Comparison of ENCODE assay signal across 8 cellular contexts in the genomic region with DNA sequence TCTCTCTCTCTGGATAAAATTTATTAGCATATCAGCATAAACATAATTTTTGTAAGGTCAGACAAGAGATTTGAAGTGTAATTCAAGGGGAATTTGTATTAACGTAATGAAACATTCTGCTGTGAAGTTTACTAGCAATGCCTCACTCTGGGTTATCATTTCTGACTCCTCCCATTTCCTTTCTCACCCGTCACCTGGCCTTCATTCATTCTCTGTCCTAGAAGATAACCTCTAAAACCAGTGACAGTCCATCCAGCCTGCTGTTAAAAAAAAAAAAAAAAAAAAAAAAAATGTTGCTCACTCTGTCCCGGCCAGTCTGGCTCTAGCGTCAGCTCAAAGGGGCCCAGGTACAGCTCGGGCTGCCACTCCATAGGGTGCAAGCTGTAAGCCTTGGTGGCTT. TPM values are rescaled to one million over a fixed set of nuclear protein-coding genes. Genes with fewer than 3 reads are reported as not detected.
A peak's percentile ranks its signal among the peaks of the same experiment; 100 is the strongest.
DNase-seq lines count a peak whose midpoint lies in the region; ATAC-seq, FAIRE-seq and TF ChIP-seq lines count a peak whose summit lies in the region.

No MANE protein-coding gene starts in this region.

- ATAC-seq in HG03060 (IDR thresholded peaks at IDR 0.05; ENCODE audit: low read depth, unreplicated experiment), result peak; percentile 30

- peaks cover 9% of the 10 kb centered on the region for H3K36me3 Mint-ChIP-seq in activated naive CD8-positive, alpha-beta T cell
- H3K36me3 Mint-ChIP-seq in neural crest cell (ENCODE audit: low read depth), result peaks cover 6% of the 10 kb centered on the region

- H3K4me3 Mint-ChIP-seq in activated naive CD8-positive, alpha-beta T cell, result peak overlapping the region; percentile 91
- H3K4me3 Mint-ChIP-seq in neural crest cell, result peak overlapping the region; percentile 25

- DNase-seq in activated gamma-delta T cell treated with Interleukin-2 at 50 U/mL for 16 hours (peak; percentile 8), activated gamma-delta T cell (lab: John Stamatoyannopoulos, UW) (no peak), neural crest cell (ENCODE audit: low read depth, low spot score) (no peak), frontal cortex (ENCODE audit: low spot score in 2 of 2) (no peak), NCI-H774 (lab: John Stamatoyannopoulos, UW) (no peak), T1000 (lab: John Stamatoyannopoulos, UW) (no peak)

- H3K9me3 Mint-ChIP-seq in activated naive CD8-positive, alpha-beta T cell (ENCODE audit: low read depth), result no peaks in the 10 kb centered on the region
- H3K9me3 Mint-ChIP-seq in neural crest cell, result no peaks in the 10 kb centered on the region

- TF ChIP-seq CTCF in neural crest cell (conservative IDR thresholded peaks at IDR 0.05), result no peak

- H3K27me3 Mint-ChIP-seq in activated naive CD8-positive, alpha-beta T cell, result no peaks in the 10 kb centered on the region
- no peaks in the 10 kb centered on the region for H3K27me3 Mint-ChIP-seq in neural crest cell (ENCODE audit: low read depth)

- H3K27ac Mint-ChIP-seq in activated naive CD8-positive, alpha-beta T cell, result peak overlapping the region; percentile 99
- H3K27ac Mint-ChIP-seq in neural crest cell (ENCODE audit: unreplicated experiment), result no peak overlapping the region

- FAIRE-seq in frontal cortex (lab: Jason Lieb, UNC), result no peak

- H3K4me1 Mint-ChIP-seq in activated naive CD8-positive, alpha-beta T cell (ENCODE audit: low read depth), result peaks cover 66% of the 10 kb centered on the region
- peaks cover 33% of the 10 kb centered on the region for H3K4me1 Mint-ChIP-seq in neural crest cell

RNA-seq across cellular contexts. Expression of a gene that starts 27.2 kb away (rescaled TPM):
- total RNA-seq in neural crest cell, result 7.1 and 7.9 TPM in 2 replicates
- total RNA-seq in frontal cortex, result 6.5 TPM
